In genomic region chr14:92121670-92122350, GRCh38 we compare ENCODE assay signal across 8 cellular contexts. TPM values are rescaled to one million over a fixed set of nuclear protein-coding genes. Genes with fewer than 3 reads are reported as not detected.
DNase-seq lines count a peak whose midpoint lies in the region; ATAC-seq and TF ChIP-seq lines count a peak whose summit lies in the region.

CPSF2 (plus strand) TSS chr14:92121969; CDS start chr14:92130985, 9,016 bp downstream.
NDUFB1 (minus strand) TSS chr14:92121706; CDS start chr14:92117637, 4,069 bp downstream.

- no peaks in the 10 kb centered on the region for H3K27me3 Mint-ChIP-seq in activated naive CD8-positive, alpha-beta T cell treated with anti-CD3 and anti-CD28 coated beads, Interleukin-2, amount 10 ng/mL, durations not matched to agents 7 days and 5 days

- H3K36me3 ChIP-seq in SU-DHL-6 (ENCODE audit: low read length) (peaks cover 21% of the 10 kb centered on the region; the same call in 1 of the 2 replicates), parathyroid adenoma (ENCODE audit: control insufficient read depth, insufficient read depth, low read length) (no peaks in the 10 kb centered on the region), tibial nerve (peaks cover 0 to 30% (median 0%) of the 10 kb centered on the region in 3 donors)

- H3K9ac ChIP-seq in SU-DHL-6 (ENCODE audit: low read length) = peak within 1 kb of the TSS; percentile 99
- H3K9ac ChIP-seq in parathyroid adenoma = peak within 1 kb of the TSS; percentile 88

- H3K9me2 ChIP-seq in SU-DHL-6 (replicated peaks; ENCODE audit: insufficient read depth, low read length) = no peaks in the 10 kb centered on the region

- H3K27me3 ChIP-seq in SU-DHL-6 (ENCODE audit: low read length) (no peaks in the 10 kb centered on the region), parathyroid adenoma (ENCODE audit: control insufficient read depth, insufficient read depth, low read length) (no peaks in the 10 kb centered on the region), tibial nerve (no peaks in the 10 kb centered on the region)

- CTCF ChIA-PET in GM10248 (lab: Yijun Ruan, JAX) = interaction anchor here (0.7 to 11.7 kb wide), 15 partner anchors 9 to 591 kb away, joined by 3 to 134 read pairs (median 4); partner anchors contain the start of genes ATXN3 and TRIP11

- H3K79me2 ChIP-seq in SU-DHL-6 (ENCODE audit: insufficient read depth, low read length) = peaks cover 59% of the 10 kb centered on the region
- H3K79me2 ChIP-seq in parathyroid adenoma = peaks cover 5% of the 10 kb centered on the region

- TF ChIP-seq CTCF in GM10248 (IDR thresholded peaks at IDR 0.05; ENCODE audit: control extremely low read depth, extremely low read depth, low read depth, missing control alignments) (no peak), HFF-Myc (IDR thresholded peaks at IDR 0.05; ENCODE audit: low read depth, low read length, missing control alignments) (no peak), SU-DHL-6 (IDR thresholded peaks at IDR 0.05; ENCODE audit: insufficient read depth, low read length, poor library complexity, severe bottlenecking) (no peak), parathyroid adenoma (IDR thresholded peaks at IDR 0.05) (peak; percentile 8), tibial nerve (IDR thresholded peaks at IDR 0.05) (peak in 2 of 5 experiments; percentile 48 to 58)

- H3F3A ChIP-seq in SU-DHL-6 (ENCODE audit: insufficient read depth) = 0 out of 2 replicates have a peak, but pooled peaks cover 5% of the 10 kb centered on the region

- peaks cover 28% of the 10 kb centered on the region for H3K4me1 Mint-ChIP-seq in activated naive CD8-positive, alpha-beta T cell treated with anti-CD3 and anti-CD28 coated beads, Interleukin-2, amount 10 ng/mL, durations not matched to agents 7 days and 5 days

- peak; percentile 89 for ATAC-seq in activated naive CD8-positive, alpha-beta T cell treated with anti-CD3 and anti-CD28 coated beads, Interleukin-2, amount 10 ng/mL, durations not matched to agents 7 days and 5 days (ENCODE audit: low read depth)

- H3K9me3 Mint-ChIP-seq in activated naive CD8-positive, alpha-beta T cell treated with anti-CD3 and anti-CD28 coated beads, Interleukin-2, amount 10 ng/mL, durations not matched to agents 7 days and 5 days = no peaks in the 10 kb centered on the region

- POLR2A ChIA-PET in GM10248 (lab: Yijun Ruan, JAX) = interaction anchor here (0.7 to 1.9 kb wide), 4 partner anchors 11 to 608 kb away, joined by 3 to 10 read pairs (median 7); partner anchors contain the start of gene ATXN3
- POLR2A ChIA-PET in activated naive CD8-positive, alpha-beta T cell treated with anti-CD3 and anti-CD28 coated beads, Interleukin-2, amount 10 ng/mL, durations not matched to agents 7 days and 5 days (lab: Charles Lee) = interaction anchor here (0.6 to 4.9 kb wide), 13 partner anchors 11 to 1227 kb away, joined by 3 to 67 read pairs (median 6); partner anchors contain the start of genes ATXN3 and TRIP11

- no peaks in the 10 kb centered on the region for H4K20me1 ChIP-seq in SU-DHL-6 (ENCODE audit: low read depth, low read length)

- 0% methylated on average over 44 to 49 of the region's 55 CpGs for WGBS in tibial nerve, 2 donors

- H3K9me3 ChIP-seq in SU-DHL-6 (ENCODE audit: insufficient read depth, low read length) = no peaks in the 10 kb centered on the region
- no peaks in the 10 kb centered on the region for H3K9me3 ChIP-seq in parathyroid adenoma (ENCODE audit: control insufficient read depth, low read length)
- H3K9me3 ChIP-seq in tibial nerve = no peaks in the 10 kb centered on the region

- H3K4me1 ChIP-seq in parathyroid adenoma = peaks cover 3% of the 10 kb centered on the region
- peaks cover 0 to 59% (median 25%) of the 10 kb centered on the region in 4 donors for H3K4me1 ChIP-seq in tibial nerve

- H3K4me3 ChIP-seq in HFF-Myc (replicated peaks; ENCODE audit: low read depth, low read length) (peak within 1 kb of the TSS; percentile 99), SU-DHL-6 (ENCODE audit: insufficient read depth, low read length, poor library complexity, severe bottlenecking) (peak within 1 kb of the TSS; percentile 71), parathyroid adenoma (ENCODE audit: low read depth, low read length) (peak within 1 kb of the TSS; percentile 84), tibial nerve (peak within 1 kb of the TSS; percentile 77 to 97 (median 84))

- peak within 1 kb of the TSS; percentile 66 for H3K4me2 ChIP-seq in SU-DHL-6 (ENCODE audit: low read depth, low read length, poor library complexity, severe bottlenecking)
- peak within 1 kb of the TSS; percentile 84 for H3K4me2 ChIP-seq in parathyroid adenoma (ENCODE audit: low read length)

- peak within 1 kb of the TSS; percentile 92 for H2AFZ ChIP-seq in SU-DHL-6 (ENCODE audit: low read depth, low read length, severe bottlenecking)
- peak within 1 kb of the TSS; percentile 99 for H2AFZ ChIP-seq in parathyroid adenoma

- peak within 1 kb of the TSS; percentile 96 for H3K4me3 Mint-ChIP-seq in activated naive CD8-positive, alpha-beta T cell treated with anti-CD3 and anti-CD28 coated beads, Interleukin-2, amount 10 ng/mL, durations not matched to agents 7 days and 5 days

- peak within 1 kb of the TSS; percentile 70 for H3K27ac ChIP-seq in SU-DHL-6 (ENCODE audit: low read depth, low read length)
- H3K27ac ChIP-seq in parathyroid adenoma = peak within 1 kb of the TSS; percentile 93
- peak within 1 kb of the TSS; percentile 87 to 96 (median 92) for H3K27ac ChIP-seq in tibial nerve

- peak; percentile 93 for DNase-seq in GM10248 (ENCODE audit: extremely low spot score)
- DNase-seq in HFF-Myc (ENCODE audit: extremely low read depth, low read depth) = no peak
- DNase-seq in MV-4-11 (lab: John Stamatoyannopoulos, UW) = peak; percentile 70
- peak; percentile 91 for DNase-seq in activated naive CD8-positive, alpha-beta T cell treated with anti-CD3 and anti-CD28 coated beads, Interleukin-2, amount 10 ng/mL, durations not matched to agents 7 days and 5 days
- peak; percentile 71 to 96 (median 92) for DNase-seq in head of caudate nucleus
- peak; percentile 52 to 78 for DNase-seq in tibial nerve (ENCODE audit: low spot score in 2 of 2)

- peak; percentile 19 to 87 for TF ChIP-seq EP300 in tibial nerve (IDR thresholded peaks at IDR 0.05)

- H3K36me3 Mint-ChIP-seq in activated naive CD8-positive, alpha-beta T cell treated with anti-CD3 and anti-CD28 coated beads, Interleukin-2, amount 10 ng/mL, durations not matched to agents 7 days and 5 days = peaks cover 12% of the 10 kb centered on the region

- intact Hi-C loops in head of caudate nucleus (cut with DNase I) = no loop called here

- peak within 1 kb of the TSS; percentile 100 for H3K27ac Mint-ChIP-seq in activated naive CD8-positive, alpha-beta T cell treated with anti-CD3 and anti-CD28 coated beads, Interleukin-2, amount 10 ng/mL, durations not matched to agents 7 days and 5 days

- peak; percentile 43 to 69 for TF ChIP-seq POLR2A in tibial nerve (IDR thresholded peaks at IDR 0.05)

RNA-seq across cellular contexts. Expression of gene CPSF2, which starts in this region (rescaled TPM):
- total RNA-seq in activated naive CD8-positive, alpha-beta T cell treated with anti-CD3 and anti-CD28 coated beads, Interleukin-2, amount 10 ng/mL, durations not matched to agents 7 days and 5 days = 10 to 100 TPM; 70.6 to 76.0 TPM
- total RNA-seq in tibial nerve = 10 to 100 TPM; 24.9 to 33.0 (median 31.4) TPM

RNA-seq across cellular contexts. Expression of gene NDUFB1, which starts in this region (rescaled TPM):
- total RNA-seq in activated naive CD8-positive, alpha-beta T cell treated with anti-CD3 and anti-CD28 coated beads, Interleukin-2, amount 10 ng/mL, durations not matched to agents 7 days and 5 days = 100 to 1,000 TPM; 126 to 138 TPM
- 100 to 1,000 TPM in 3 of 4 donors, 10 to 100 TPM in 1; 81.0 to 322 (median 262) TPM for total RNA-seq in tibial nerve
